Comparison of ENCODE assay signal across 16 cellular contexts in genomic region chr2:102788880-102789250, GRCh38. TPM values are rescaled to one million over a fixed set of nuclear protein-coding genes. Genes with fewer than 3 reads are reported as not detected.
DNase-seq lines count a peak whose midpoint lies in the region; ATAC-seq and TF ChIP-seq lines count a peak whose summit lies in the region.
"Had no signal": no experiment of that assay in that cellular context is flagged by ENCODE, and none has a peak within 500 bp of the region (broad histone marks: within the 10 kb centered on the region; RNA-seq: fewer than 3 reads in every experiment).

No MANE protein-coding gene starts in this region.

- DNase-seq in Right ventricle myocardium inferior (ENCODE audit: missing footprints) = peak; percentile 77
- no peak for DNase-seq in cardiac septum (ENCODE audit: low spot score)
- DNase-seq in cerebellum (ENCODE audit: low spot score) = peak; percentile 87
- DNase-seq in foreskin keratinocyte = no peak
- DNase-seq in GM13976 (ENCODE audit: low spot score) = no peak
- DNase-seq in thyroid gland = no peak
- DNase-seq: CD4-positive, CD25-positive, alpha-beta regulatory T cell; dermis blood vessel endothelial cell; esophagus squamous epithelium; PC-3 had no signal

- H3K9me3 ChIP-seq in muscle layer of colon (ENCODE audit: low read length) (no peaks in the 10 kb centered on the region), thyroid gland (no peaks in the 10 kb centered on the region)
- H3K9me3 ChIP-seq: A549, esophagus squamous epithelium, tibial nerve had no signal

- H3K4me1 ChIP-seq in muscle layer of colon (ENCODE audit: insufficient read depth, low read length) = peaks cover 25% of the 10 kb centered on the region
- H3K4me1 ChIP-seq in foreskin keratinocyte = no peaks in the 10 kb centered on the region
- H3K4me1 ChIP-seq in thyroid gland = no peaks in the 10 kb centered on the region
- H3K4me1 ChIP-seq: A549, tibial nerve had no signal

- ATAC-seq in Right ventricle myocardium inferior = peak; percentile 96
- no peak for ATAC-seq in foreskin keratinocyte
- ATAC-seq in HG02763 (IDR thresholded peaks at IDR 0.05; ENCODE audit: unreplicated experiment) = no peak
- ATAC-seq: A549, K562, left colon, PC-3 had no signal

- in situ Hi-C loops in GM13976 (cut with MboI; ENCODE audit: low sequenced_read_pairs, unreplicated experiment) = no loop called here

- peak overlapping the region; percentile 28 for H3K27ac ChIP-seq in muscle layer of colon (ENCODE audit: low read depth, low read length)
- H3K27ac ChIP-seq in foreskin keratinocyte = no peak overlapping the region
- H3K27ac ChIP-seq in thyroid gland = no peak overlapping the region
- H3K27ac ChIP-seq: A549, tibial nerve had no signal

- no peak for TF ChIP-seq POLR2A in thyroid gland (IDR thresholded peaks at IDR 0.05)

- H3K9ac ChIP-seq in muscle layer of colon (ENCODE audit: low read length) = no peak overlapping the region

- TF ChIP-seq CTCF in foreskin keratinocyte (conservative IDR thresholded peaks at IDR 0.05) = no peak
- TF ChIP-seq CTCF in GM13976 (IDR thresholded peaks at IDR 0.05; ENCODE audit: borderline replicate concordance, control extremely low read depth, extremely low read depth, insufficient read depth, missing control alignments) = no peak
- TF ChIP-seq CTCF in thyroid gland (IDR thresholded peaks at IDR 0.05) = no peak

- WGBS in thyroid gland, 2 donors = 81 to 85% methylated on average over 7 to 8 of the region's 8 CpGs

- H3K4me3 ChIP-seq in muscle layer of colon (ENCODE audit: low read depth in 1 of 2, low read length in 2 of 2) (no peak overlapping the region), thyroid gland (replicated peaks in 1 of 3) (no peak overlapping the region)
- H3K4me3 ChIP-seq: A549, esophagus squamous epithelium, K562, tibial nerve had no signal

- H3K36me3 ChIP-seq in muscle layer of colon (ENCODE audit: insufficient read depth, low read length) = no peaks in the 10 kb centered on the region
- no peaks in the 10 kb centered on the region for H3K36me3 ChIP-seq in thyroid gland
- H3K36me3 ChIP-seq: esophagus squamous epithelium, tibial nerve had no signal

- intact Hi-C loops in Right ventricle myocardium inferior (cut with DNase I) = loop anchor here (2.0 kb wide), 1 partner anchor 26 kb away; the partner anchor contains the start of gene TMEM182
- intact Hi-C loops in cardiac septum (cut with DNase I) = no loop called here
- intact Hi-C loops in thyroid gland (cut with DNase I) = no loop called here

- H3K27me3 ChIP-seq in muscle layer of colon (ENCODE audit: control insufficient read depth in 1 of 2, insufficient read depth in 2 of 2, low read length in 2 of 2) = no peaks in the 10 kb centered on the region
- H3K27me3 ChIP-seq in foreskin keratinocyte = no peaks in the 10 kb centered on the region
- H3K27me3 ChIP-seq in thyroid gland = no peaks in the 10 kb centered on the region
- H3K27me3 ChIP-seq: esophagus squamous epithelium, tibial nerve had no signal

RNA-seq across cellular contexts. Expression of gene TMEM182, which starts 27.0 kb away (rescaled TPM):
- total RNA-seq in Right ventricle myocardium inferior = 175 TPM
- 135 TPM for total RNA-seq in cardiac septum
- total RNA-seq in cerebellum = 5.8 TPM
- 2.9 and 3.4 TPM in 2 replicates for total RNA-seq in foreskin keratinocyte
- 1.4 and 1.7 TPM in 2 replicates for polyA plus RNA-seq in foreskin keratinocyte
- total RNA-seq in thyroid gland = 1 to 10 TPM; 2.3 to 3.3 (median 2.8) TPM

Comparison
In these comparisons a context has a peak if more than half of its experiments do, and no peak if none do; other contexts are left out.
1. DNase-seq: peak in Right ventricle myocardium inferior (single experiment) and cerebellum (single experiment); none in cardiac septum (single experiment), foreskin keratinocyte (0 of 2), GM13976 (single experiment) and thyroid gland (0 of 2).
2. RNA of gene TMEM182, which starts 27.0 kb away (total RNA-seq): 175 TPM in Right ventricle myocardium inferior (single experiment) and 135 TPM in cardiac septum (single experiment); 5.8 TPM in cerebellum (single experiment), 2.9 to 3.4 TPM in foreskin keratinocyte and 2.3 to 3.3 TPM in thyroid gland; every median in the first group is over 10 times any median in the second.